In the genomic region with DNA sequence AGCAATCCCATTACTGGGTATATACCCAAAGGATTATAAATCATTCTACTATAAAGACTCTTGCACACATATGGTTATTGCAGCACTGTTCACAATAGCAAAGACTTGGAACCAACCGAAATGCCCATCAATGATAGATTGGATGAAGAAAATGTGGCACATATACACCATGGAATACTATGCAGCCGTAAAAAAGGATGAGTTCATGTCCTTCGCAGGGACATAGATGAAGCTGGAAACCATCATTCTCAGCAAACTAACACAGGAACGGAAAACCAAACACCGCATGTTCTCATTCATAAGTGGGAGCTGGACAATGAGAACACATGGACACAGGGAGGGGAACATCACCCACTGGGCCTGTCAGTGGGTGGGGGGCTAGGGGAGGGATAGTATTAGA, we compare ENCODE assay signal across 4 cellular contexts. TPM values are rescaled to one million over a fixed set of nuclear protein-coding genes. Genes with fewer than 3 reads are reported as not detected.
"Had no signal": no experiment of that assay in that cellular context is flagged by ENCODE, and none has a peak within 500 bp of the region (broad histone marks: within the 10 kb centered on the region; RNA-seq: fewer than 3 reads in every experiment).

No MANE protein-coding gene starts in this region.

RNA-seq across cellular contexts. Expression of a gene that starts 2.9 kb away (rescaled TPM):
- total RNA-seq: LHCN-M2, M059J, MCF 10A, NCI-H460 had no signal

RNA-seq across cellular contexts. Expression of a gene that starts 18.4 kb away (rescaled TPM):
- total RNA-seq: LHCN-M2, M059J, MCF 10A, NCI-H460 had no signal

RNA-seq across cellular contexts. Expression of a gene that starts 57.3 kb away (rescaled TPM):
- total RNA-seq: LHCN-M2, M059J, MCF 10A, NCI-H460 had no signal
